Comparison of ENCODE assay signal across 1 cellular context in the genomic region with DNA sequence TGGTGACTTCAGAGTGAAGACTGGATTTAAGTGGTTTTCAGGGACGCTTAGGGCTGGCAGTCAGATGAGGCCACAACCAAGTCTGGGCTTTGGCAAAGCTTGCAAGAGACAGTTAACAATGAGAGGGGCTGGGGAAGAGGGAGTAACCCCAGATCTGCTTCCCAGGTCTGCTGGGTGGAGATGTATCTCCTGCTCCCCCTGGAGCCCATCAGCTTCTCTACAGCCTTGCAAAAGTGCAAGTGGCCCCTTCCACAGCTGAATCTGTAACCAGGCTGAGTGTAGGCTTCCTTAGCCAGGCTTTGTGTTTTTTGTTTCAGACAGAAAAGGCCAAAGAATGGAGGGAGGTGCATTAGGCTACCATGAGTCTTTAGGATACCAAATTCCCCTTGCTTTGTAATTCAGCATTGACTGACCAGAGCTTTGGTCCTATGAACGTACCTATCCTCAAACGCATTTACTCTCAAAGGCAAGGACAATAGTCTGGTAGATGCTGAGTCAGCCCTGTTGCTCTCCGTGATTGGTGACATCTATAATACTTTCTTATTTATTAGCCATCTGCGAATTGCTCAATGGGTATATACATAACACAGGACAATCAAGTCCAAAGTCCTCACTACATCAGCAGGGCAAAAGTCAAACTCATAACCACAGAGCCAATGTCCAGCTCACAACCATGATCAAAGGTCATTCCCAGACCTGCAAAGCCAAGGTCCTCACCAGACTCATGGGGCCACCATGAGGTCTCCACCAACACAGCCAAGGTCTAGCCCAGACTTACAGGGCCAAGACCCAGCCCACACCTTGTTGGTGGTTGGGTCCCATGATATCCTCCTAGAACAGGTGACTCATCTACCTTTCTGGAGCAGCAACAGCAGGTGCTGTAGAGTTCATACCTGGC.
A peak's percentile ranks its signal among the peaks of the same experiment; 100 is the strongest.
TF ChIP-seq lines count a peak whose summit lies in the region.

No MANE protein-coding gene starts in this region.

TF ChIP-seq in HepG2, 621 proteins besides CTCF, POLR2A, EP300 and RAD21 (continued from another document and continues in another):
- TF ChIP-seq KAT7 (CRISPR knock-in tag; IDR thresholded peaks at IDR 0.05; ENCODE audit: borderline replicate concordance) (0 out of 2 replicates have a peak, but pooled peaks have one; percentile 11), JUN (CRISPR knock-in tag; IDR thresholded peaks at IDR 0.05) (peak; percentile 65; the same call in 1 of the 2 replicates), MIER2 (CRISPR knock-in tag; IDR thresholded peaks at IDR 0.05) (peak; percentile 53; the same call in 1 of the 2 replicates), ZNF607 (CRISPR knock-in tag; IDR thresholded peaks at IDR 0.05; ENCODE audit: borderline replicate concordance) (0 out of 2 replicates have a peak, but pooled peaks have one; percentile 25), PPARG (CRISPR knock-in tag; conservative IDR thresholded peaks at IDR 0.05) (peak; percentile 93), HMG20A (CRISPR knock-in tag; IDR thresholded peaks at IDR 0.05; ENCODE audit: borderline replicate concordance) (peak; percentile 74), POGZ (CRISPR knock-in tag; IDR thresholded peaks at IDR 0.05) (peak; percentile 92), IRF2 (CRISPR knock-in tag; IDR thresholded peaks at IDR 0.05) (peak; percentile 54; the same call in 1 of the 2 replicates), SKI (IDR thresholded peaks at IDR 0.05; ENCODE audit: partially characterized antibody) (peak; percentile 95), HOXA3 (CRISPR knock-in tag; IDR thresholded peaks at IDR 0.05) (peak; percentile 68; the same call in 1 of the 2 replicates)
- TF ChIP-seq, protein P1, sequence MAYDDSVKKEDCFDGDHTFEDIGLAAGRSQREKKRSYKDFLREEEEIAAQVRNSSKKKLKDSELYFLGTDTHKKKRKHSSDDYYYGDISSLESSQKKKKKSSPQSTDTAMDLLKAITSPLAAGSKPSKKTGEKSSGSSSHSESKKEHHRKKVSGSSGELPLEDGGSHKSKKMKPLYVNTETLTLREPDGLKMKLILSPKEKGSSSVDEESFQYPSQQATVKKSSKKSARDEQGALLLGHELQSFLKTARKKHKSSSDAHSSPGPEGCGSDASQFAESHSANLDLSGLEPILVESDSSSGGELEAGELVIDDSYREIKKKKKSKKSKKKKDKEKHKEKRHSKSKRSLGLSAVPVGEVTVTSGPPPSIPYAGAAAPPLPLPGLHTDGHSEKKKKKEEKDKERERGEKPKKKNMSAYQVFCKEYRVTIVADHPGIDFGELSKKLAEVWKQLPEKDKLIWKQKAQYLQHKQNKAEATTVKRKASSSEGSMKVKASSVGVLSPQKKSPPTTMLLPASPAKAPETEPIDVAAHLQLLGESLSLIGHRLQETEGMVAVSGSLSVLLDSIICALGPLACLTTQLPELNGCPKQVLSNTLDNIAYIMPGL (CRISPR knock-in tag; IDR thresholded peaks at IDR 0.05; ENCODE audit: borderline replicate concordance in 1 of 2, low read depth in 1 of 2), result peak; percentile 37 to 42; a peak in 2 of 4 replicates
- TF ChIP-seq, protein P2, sequence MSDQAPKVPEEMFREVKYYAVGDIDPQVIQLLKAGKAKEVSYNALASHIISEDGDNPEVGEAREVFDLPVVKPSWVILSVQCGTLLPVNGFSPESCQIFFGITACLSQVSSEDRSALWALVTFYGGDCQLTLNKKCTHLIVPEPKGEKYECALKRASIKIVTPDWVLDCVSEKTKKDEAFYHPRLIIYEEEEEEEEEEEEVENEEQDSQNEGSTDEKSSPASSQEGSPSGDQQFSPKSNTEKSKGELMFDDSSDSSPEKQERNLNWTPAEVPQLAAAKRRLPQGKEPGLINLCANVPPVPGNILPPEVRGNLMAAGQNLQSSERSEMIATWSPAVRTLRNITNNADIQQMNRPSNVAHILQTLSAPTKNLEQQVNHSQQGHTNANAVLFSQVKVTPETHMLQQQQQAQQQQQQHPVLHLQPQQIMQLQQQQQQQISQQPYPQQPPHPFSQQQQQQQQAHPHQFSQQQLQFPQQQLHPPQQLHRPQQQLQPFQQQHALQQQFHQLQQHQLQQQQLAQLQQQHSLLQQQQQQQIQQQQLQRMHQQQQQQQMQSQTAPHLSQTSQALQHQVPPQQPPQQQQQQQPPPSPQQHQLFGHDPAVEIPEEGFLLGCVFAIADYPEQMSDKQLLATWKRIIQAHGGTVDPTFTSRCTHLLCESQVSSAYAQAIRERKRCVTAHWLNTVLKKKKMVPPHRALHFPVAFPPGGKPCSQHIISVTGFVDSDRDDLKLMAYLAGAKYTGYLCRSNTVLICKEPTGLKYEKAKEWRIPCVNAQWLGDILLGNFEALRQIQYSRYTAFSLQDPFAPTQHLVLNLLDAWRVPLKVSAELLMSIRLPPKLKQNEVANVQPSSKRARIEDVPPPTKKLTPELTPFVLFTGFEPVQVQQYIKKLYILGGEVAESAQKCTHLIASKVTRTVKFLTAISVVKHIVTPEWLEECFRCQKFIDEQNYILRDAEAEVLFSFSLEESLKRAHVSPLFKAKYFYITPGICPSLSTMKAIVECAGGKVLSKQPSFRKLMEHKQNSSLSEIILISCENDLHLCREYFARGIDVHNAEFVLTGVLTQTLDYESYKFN (CRISPR knock-in tag; conservative IDR thresholded peaks at IDR 0.05), result peak; percentile 90
- TF ChIP-seq, protein P3, sequence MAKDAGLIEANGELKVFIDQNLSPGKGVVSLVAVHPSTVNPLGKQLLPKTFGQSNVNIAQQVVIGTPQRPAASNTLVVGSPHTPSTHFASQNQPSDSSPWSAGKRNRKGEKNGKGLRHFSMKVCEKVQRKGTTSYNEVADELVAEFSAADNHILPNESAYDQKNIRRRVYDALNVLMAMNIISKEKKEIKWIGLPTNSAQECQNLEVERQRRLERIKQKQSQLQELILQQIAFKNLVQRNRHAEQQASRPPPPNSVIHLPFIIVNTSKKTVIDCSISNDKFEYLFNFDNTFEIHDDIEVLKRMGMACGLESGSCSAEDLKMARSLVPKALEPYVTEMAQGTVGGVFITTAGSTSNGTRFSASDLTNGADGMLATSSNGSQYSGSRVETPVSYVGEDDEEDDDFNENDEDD (CRISPR knock-in tag; IDR thresholded peaks at IDR 0.05; ENCODE audit: borderline replicate concordance), result no peak
- TF ChIP-seq, protein P4, sequence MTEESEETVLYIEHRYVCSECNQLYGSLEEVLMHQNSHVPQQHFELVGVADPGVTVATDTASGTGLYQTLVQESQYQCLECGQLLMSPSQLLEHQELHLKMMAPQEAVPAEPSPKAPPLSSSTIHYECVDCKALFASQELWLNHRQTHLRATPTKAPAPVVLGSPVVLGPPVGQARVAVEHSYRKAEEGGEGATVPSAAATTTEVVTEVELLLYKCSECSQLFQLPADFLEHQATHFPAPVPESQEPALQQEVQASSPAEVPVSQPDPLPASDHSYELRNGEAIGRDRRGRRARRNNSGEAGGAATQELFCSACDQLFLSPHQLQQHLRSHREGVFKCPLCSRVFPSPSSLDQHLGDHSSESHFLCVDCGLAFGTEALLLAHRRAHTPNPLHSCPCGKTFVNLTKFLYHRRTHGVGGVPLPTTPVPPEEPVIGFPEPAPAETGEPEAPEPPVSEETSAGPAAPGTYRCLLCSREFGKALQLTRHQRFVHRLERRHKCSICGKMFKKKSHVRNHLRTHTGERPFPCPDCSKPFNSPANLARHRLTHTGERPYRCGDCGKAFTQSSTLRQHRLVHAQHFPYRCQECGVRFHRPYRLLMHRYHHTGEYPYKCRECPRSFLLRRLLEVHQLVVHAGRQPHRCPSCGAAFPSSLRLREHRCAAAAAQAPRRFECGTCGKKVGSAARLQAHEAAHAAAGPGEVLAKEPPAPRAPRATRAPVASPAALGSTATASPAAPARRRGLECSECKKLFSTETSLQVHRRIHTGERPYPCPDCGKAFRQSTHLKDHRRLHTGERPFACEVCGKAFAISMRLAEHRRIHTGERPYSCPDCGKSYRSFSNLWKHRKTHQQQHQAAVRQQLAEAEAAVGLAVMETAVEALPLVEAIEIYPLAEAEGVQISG (CRISPR knock-in tag; IDR thresholded peaks at IDR 0.05), result peak; percentile 63
- TF ChIP-seq, protein P5, sequence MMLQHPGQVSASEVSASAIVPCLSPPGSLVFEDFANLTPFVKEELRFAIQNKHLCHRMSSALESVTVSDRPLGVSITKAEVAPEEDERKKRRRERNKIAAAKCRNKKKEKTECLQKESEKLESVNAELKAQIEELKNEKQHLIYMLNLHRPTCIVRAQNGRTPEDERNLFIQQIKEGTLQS (CRISPR knock-in tag; IDR thresholded peaks at IDR 0.05), result no peak; the same call in 1 of the 2 replicates
- TF ChIP-seq, protein P6, sequence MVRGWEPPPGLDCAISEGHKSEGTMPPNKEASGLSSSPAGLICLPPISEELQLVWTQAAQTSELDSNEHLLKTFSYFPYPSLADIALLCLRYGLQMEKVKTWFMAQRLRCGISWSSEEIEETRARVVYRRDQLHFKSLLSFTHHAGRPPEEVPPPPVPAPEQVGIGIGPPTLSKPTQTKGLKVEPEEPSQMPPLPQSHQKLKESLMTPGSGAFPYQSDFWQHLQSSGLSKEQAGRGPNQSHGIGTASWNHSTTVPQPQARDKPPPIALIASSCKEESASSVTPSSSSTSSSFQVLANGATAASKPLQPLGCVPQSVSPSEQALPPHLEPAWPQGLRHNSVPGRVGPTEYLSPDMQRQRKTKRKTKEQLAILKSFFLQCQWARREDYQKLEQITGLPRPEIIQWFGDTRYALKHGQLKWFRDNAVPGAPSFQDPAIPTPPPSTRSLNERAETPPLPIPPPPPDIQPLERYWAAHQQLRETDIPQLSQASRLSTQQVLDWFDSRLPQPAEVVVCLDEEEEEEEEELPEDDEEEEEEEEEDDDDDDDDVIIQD (CRISPR knock-in tag; IDR thresholded peaks at IDR 0.05; ENCODE audit: low read depth), result peak; percentile 9; the same call in 1 of the 2 replicates
- TF ChIP-seq, protein P7, sequence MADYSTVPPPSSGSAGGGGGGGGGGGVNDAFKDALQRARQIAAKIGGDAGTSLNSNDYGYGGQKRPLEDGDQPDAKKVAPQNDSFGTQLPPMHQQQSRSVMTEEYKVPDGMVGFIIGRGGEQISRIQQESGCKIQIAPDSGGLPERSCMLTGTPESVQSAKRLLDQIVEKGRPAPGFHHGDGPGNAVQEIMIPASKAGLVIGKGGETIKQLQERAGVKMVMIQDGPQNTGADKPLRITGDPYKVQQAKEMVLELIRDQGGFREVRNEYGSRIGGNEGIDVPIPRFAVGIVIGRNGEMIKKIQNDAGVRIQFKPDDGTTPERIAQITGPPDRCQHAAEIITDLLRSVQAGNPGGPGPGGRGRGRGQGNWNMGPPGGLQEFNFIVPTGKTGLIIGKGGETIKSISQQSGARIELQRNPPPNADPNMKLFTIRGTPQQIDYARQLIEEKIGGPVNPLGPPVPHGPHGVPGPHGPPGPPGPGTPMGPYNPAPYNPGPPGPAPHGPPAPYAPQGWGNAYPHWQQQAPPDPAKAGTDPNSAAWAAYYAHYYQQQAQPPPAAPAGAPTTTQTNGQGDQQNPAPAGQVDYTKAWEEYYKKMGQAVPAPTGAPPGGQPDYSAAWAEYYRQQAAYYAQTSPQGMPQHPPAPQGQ (CRISPR knock-in tag; IDR thresholded peaks at IDR 0.05; ENCODE audit: borderline replicate concordance), result no peak
- TF ChIP-seq, protein P8, sequence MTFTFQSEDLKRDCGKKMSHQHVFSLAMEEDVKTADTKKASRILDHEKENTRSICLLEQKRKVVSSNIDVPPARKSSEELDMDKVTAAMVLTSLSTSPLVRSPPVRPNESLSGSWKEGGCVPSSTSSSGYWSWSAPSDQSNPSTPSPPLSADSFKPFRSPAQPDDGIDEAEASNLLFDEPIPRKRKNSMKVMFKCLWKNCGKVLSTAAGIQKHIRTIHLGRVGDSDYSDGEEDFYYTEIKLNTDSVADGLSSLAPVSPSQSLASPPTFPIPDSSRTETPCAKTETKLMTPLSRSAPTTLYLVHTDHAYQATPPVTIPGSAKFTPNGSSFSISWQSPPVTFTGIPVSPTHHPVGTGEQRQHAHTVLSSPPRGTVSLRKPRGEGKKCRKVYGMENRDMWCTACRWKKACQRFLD (CRISPR knock-in tag; IDR thresholded peaks at IDR 0.05; ENCODE audit: borderline replicate concordance), result no peak
- TF ChIP-seq, protein P9, sequence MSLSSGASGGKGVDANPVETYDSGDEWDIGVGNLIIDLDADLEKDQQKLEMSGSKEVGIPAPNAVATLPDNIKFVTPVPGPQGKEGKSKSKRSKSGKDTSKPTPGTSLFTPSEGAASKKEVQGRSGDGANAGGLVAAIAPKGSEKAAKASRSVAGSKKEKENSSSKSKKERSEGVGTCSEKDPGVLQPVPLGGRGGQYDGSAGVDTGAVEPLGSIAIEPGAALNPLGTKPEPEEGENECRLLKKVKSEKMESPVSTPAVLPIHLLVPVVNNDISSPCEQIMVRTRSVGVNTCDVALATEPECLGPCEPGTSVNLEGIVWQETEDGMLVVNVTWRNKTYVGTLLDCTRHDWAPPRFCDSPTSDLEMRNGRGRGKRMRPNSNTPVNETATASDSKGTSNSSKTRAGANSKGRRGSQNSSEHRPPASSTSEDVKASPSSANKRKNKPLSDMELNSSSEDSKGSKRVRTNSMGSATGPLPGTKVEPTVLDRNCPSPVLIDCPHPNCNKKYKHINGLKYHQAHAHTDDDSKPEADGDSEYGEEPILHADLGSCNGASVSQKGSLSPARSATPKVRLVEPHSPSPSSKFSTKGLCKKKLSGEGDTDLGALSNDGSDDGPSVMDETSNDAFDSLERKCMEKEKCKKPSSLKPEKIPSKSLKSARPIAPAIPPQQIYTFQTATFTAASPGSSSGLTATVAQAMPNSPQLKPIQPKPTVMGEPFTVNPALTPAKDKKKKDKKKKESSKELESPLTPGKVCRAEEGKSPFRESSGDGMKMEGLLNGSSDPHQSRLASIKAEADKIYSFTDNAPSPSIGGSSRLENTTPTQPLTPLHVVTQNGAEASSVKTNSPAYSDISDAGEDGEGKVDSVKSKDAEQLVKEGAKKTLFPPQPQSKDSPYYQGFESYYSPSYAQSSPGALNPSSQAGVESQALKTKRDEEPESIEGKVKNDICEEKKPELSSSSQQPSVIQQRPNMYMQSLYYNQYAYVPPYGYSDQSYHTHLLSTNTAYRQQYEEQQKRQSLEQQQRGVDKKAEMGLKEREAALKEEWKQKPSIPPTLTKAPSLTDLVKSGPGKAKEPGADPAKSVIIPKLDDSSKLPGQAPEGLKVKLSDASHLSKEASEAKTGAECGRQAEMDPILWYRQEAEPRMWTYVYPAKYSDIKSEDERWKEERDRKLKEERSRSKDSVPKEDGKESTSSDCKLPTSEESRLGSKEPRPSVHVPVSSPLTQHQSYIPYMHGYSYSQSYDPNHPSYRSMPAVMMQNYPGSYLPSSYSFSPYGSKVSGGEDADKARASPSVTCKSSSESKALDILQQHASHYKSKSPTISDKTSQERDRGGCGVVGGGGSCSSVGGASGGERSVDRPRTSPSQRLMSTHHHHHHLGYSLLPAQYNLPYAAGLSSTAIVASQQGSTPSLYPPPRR (CRISPR knock-in tag; IDR thresholded peaks at IDR 0.05; ENCODE audit: borderline replicate concordance), result peak; percentile 23; the same call in 1 of the 2 replicates
- TF ChIP-seq, protein P10, sequence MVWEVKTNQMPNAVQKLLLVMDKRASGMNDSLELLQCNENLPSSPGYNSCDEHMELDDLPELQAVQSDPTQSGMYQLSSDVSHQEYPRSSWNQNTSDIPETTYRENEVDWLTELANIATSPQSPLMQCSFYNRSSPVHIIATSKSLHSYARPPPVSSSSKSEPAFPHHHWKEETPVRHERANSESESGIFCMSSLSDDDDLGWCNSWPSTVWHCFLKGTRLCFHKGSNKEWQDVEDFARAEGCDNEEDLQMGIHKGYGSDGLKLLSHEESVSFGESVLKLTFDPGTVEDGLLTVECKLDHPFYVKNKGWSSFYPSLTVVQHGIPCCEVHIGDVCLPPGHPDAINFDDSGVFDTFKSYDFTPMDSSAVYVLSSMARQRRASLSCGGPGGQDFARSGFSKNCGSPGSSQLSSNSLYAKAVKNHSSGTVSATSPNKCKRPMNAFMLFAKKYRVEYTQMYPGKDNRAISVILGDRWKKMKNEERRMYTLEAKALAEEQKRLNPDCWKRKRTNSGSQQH (CRISPR knock-in tag; IDR thresholded peaks at IDR 0.05; ENCODE audit: low read depth), result no peak
